Comparison of ENCODE assay signal across 28 cellular contexts in the genomic region with DNA sequence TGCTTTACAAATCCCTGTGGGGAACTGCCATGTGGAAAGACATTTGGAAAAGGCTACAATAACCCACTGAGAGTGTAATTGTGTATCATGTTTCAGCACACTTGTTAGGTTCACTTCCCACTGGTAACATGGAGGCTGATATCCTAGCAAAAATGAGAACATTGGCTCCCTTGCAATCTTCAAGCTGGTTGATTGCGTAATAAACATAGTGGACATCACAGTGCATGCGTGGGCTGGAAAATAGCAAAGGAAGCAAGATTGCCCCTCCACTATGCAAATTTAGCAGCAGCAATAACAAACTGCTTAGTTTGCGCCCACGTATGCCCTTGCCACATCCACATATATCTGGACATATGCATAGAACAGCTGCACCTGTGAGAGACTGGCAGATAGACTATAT.
"Had no signal": no experiment of that assay in that cellular context is flagged by ENCODE, and none has a peak within 500 bp of the region (broad histone marks: within the 10 kb centered on the region; RNA-seq: fewer than 3 reads in every experiment).

No MANE protein-coding gene starts in this region.

- H3K9me3 ChIP-seq: colonic mucosa, gastroesophageal sphincter, heart left ventricle, neutrophil, suprapubic skin, transverse colon, upper lobe of right lung, uterus had no signal

- H3K27ac ChIP-seq: colonic mucosa, epithelial cell of prostate, foreskin keratinocyte, gastroesophageal sphincter, heart left ventricle, hepatocyte, left lung, neutrophil, parathyroid adenoma, suprapubic skin, transverse colon, upper lobe of right lung, uterus had no signal

- H3K79me2 ChIP-seq: hepatocyte, parathyroid adenoma had no signal

- H3K4me2 ChIP-seq: hepatocyte, smooth muscle cell had no signal

- ATAC-seq: esophagus mucosa; foreskin keratinocyte; gastroesophageal sphincter; heart left ventricle; left cardiac atrium; left lung; natural killer cell treated with Interleukin-12 subunit alpha and Interleukin-12 subunit beta and Interleukin-15 and Interleukin-18, amount 100 ng/mL, for 72 hours; sciatic nerve; stimulated activated naive CD8-positive, alpha-beta T cell treated with anti-CD3 and anti-CD28 coated beads, Interleukin-15, amount 100 ng/mL, for 72 hours; upper lobe of right lung had no signal

- FAIRE-seq: islet of Langerhans had no signal

- H3K4me1 ChIP-seq: colonic mucosa, foreskin keratinocyte, gastroesophageal sphincter, heart left ventricle, left lung, parathyroid adenoma, suprapubic skin, transverse colon, upper lobe of right lung, uterus had no signal

- H3K4me3 ChIP-seq: colonic mucosa, gastroesophageal sphincter, heart left ventricle, hepatocyte, left lung, smooth muscle cell, suprapubic skin, transverse colon, upper lobe of right lung, uterus had no signal

- DNase-seq: colonic mucosa; effector CD8-positive, alpha-beta T cell; endodermal cell; foreskin keratinocyte; heart left ventricle; left cardiac atrium; left lung; naive B cell; stimulated activated CD4-positive, alpha-beta T cell treated with anti-CD3 and anti-CD28 coated beads, Interleukin-12 subunit alpha, Interleukin-12 subunit beta, amount 100 ng/mL, for 4 hours; stimulated activated CD4-positive, alpha-beta T cell treated with anti-CD3 and anti-CD28 coated beads, Interleukin-1b, Interleukin-23, amount 100 ng/mL, for 48 hours; stimulated activated CD4-positive, alpha-beta T cell treated with anti-CD3 and anti-CD28 coated beads, Interleukin-4, amount 100 ng/mL, for 1 hour; stimulated activated CD8-positive, alpha-beta memory T cell treated with anti-CD3 and anti-CD28 coated beads, Interleukin-4, amount 100 ng/mL, for 48 hours; stimulated activated naive CD4-positive, alpha-beta T cell; stimulated activated naive CD8-positive, alpha-beta T cell treated with anti-CD3 and anti-CD28 coated beads, Interleukin-15, amount 100 ng/mL, for 72 hours; transverse colon; upper lobe of right lung; uterus had no signal

- H3K27me3 ChIP-seq: colonic mucosa, foreskin keratinocyte, gastroesophageal sphincter, heart left ventricle, hepatocyte, left lung, neutrophil, suprapubic skin, transverse colon, upper lobe of right lung, uterus had no signal

- H2AFZ ChIP-seq: hepatocyte, parathyroid adenoma had no signal

- H3K36me3 ChIP-seq: colonic mucosa, gastroesophageal sphincter, heart left ventricle, left lung, neutrophil, suprapubic skin, transverse colon, upper lobe of right lung, uterus had no signal

- H3K9ac ChIP-seq: parathyroid adenoma had no signal
